Comparison of ENCODE assay signal across 1 cellular context in genomic region chr9:15512889-15513288, GRCh38.
TF ChIP-seq lines count a peak whose summit lies in the region.

No MANE protein-coding gene starts in this region.

TF ChIP-seq in HCT116, 20 proteins besides CTCF, POLR2A, EP300 and RAD21 (continued from another document):
- TF ChIP-seq REST (IDR thresholded peaks at IDR 0.05; ENCODE audit: low read depth) (no peak), CEBPB (IDR thresholded peaks at IDR 0.05; ENCODE audit: low read depth) (no peak), POLR2AphosphoS5 (IDR thresholded peaks at IDR 0.05; ENCODE audit: low read depth, low read length) (no peak)
